9 cellular contexts compared by ENCODE assay signal in genomic region chr2:190467575-190468083, GRCh38. TPM values are rescaled to one million over a fixed set of nuclear protein-coding genes. Genes with fewer than 3 reads are reported as not detected.
DNase-seq lines count a peak whose midpoint lies in the region; ATAC-seq, FAIRE-seq and TF ChIP-seq lines count a peak whose summit lies in the region.
"Had no signal": no experiment of that assay in that cellular context is flagged by ENCODE, and none has a peak within 500 bp of the region (broad histone marks: within the 10 kb centered on the region; RNA-seq: fewer than 3 reads in every experiment).

No MANE protein-coding gene starts in this region.

- 2% methylated on average over 5 of the region's 5 CpGs for WGBS in GM12878 (ENCODE audit: insufficient coverage, insufficient replicate concordance, low lambda C conversion rate, missing lambda C conversion rate)

- TF ChIP-seq EP300 in GM12878 (IDR thresholded peaks at IDR 0.05; ENCODE audit: borderline replicate concordance in 1 of 2, control insufficient read depth in 1 of 2, low read depth in 2 of 2, low read length in 2 of 2), result no peak

- DNase-seq in EH (ENCODE audit: low read depth), result peak; percentile 61
- DNase-seq in GM12878 (ENCODE audit: low read depth, low spot score), result no peak
- DNase-seq in natural killer cell treated with Interleukin-12 subunit alpha and Interleukin-12 subunit beta and Interleukin-15 and Interleukin-18, amount 100 ng/mL, for 72 hours (ENCODE audit: low spot score), result no peak
- DNase-seq in stimulated activated naive CD8-positive, alpha-beta T cell treated with anti-CD3 and anti-CD28 coated beads, Interleukin-15, Interleukin-2, amounts not matched to agents 100 U/mL and 50 U/mL, for 24 hours, result no peak
- no peak for DNase-seq in activated naive CD4-positive, alpha-beta T cell treated with anti-CD3 and anti-CD28 coated beads, Interleukin-2, amount 50 U/mL, for 16 hours
- DNase-seq in activated naive CD4-positive, alpha-beta T cell treated with anti-CD3 and anti-CD28 coated beads for 36 hours, result no peak

- intact Hi-C loops in GM12878 (cut with micrococcal nuclease; ENCODE audit: unreplicated experiment), result no loop called here
- intact Hi-C loops in activated naive CD4-positive, alpha-beta T cell treated with anti-CD3 and anti-CD28 coated beads for 36 hours (cut with micrococcal nuclease), result loop anchor here (2.0 kb wide), 1 partner anchor 21 kb away; no protein-coding TSS in a partner anchor

- POLR2A ChIA-PET in GM12878 (lab: Charles Lee), result no interaction called here

- H3K27me3 ChIP-seq in GM12878 (replicated peaks in 1 of 2; ENCODE audit: control insufficient read depth in 2 of 2, insufficient read depth in 2 of 2, low read length in 1 of 2), result no peaks in the 10 kb centered on the region

- H3K9me3 ChIP-seq in GM12878 (replicated peaks; ENCODE audit: control insufficient read depth, insufficient read depth, low read length), result no peaks in the 10 kb centered on the region; the same call in 1 of the 3 replicates

- TF ChIP-seq CTCF in GM12878 (IDR thresholded peaks at IDR 0.05 in 2 of 3, conservative IDR thresholded peaks at IDR 0.05 in 1 of 3; ENCODE audit: control insufficient read depth in 2 of 3, extremely low read depth in 1 of 3, insufficient read depth in 1 of 3, low read depth in 3 of 3, low read length in 3 of 3), result no peak

- RAD21 ChIA-PET in GM12878 (lab: Charles Lee; ENCODE audit: unreplicated experiment), result interaction anchor here (0.8 to 1.4 kb wide), 4 partner anchors 35 to 212 kb away, joined by 3 to 6 read pairs (median 3); no protein-coding TSS in a partner anchor

- H3K36me3 ChIP-seq in GM12878 (ENCODE audit: control insufficient read depth in 2 of 2, insufficient read depth in 2 of 2, low read length in 1 of 2), result peaks cover 0 to 5% of the 10 kb centered on the region in 2 experiments; a peak in 2 of 4 replicates

- no peak overlapping the region for H3K4me3 Mint-ChIP-seq in natural killer cell treated with Interleukin-12 subunit alpha and Interleukin-12 subunit beta and Interleukin-15 and Interleukin-18, amount 100 ng/mL, for 72 hours
- H3K4me3 Mint-ChIP-seq in activated naive CD4-positive, alpha-beta T cell treated with anti-CD3 and anti-CD28 coated beads for 36 hours, result no peak overlapping the region

- SMC1A ChIA-PET in GM12878 (lab: Charles Lee; ENCODE audit: uncharacterized antibody, unreplicated experiment), result interaction anchor here (0.8 to 1.5 kb wide), 5 partner anchors 11 to 123 kb away, joined by 3 to 5 read pairs (median 3); no protein-coding TSS in a partner anchor

- no peak overlapping the region; the same call in 1 of the 2 replicates for H2AFZ ChIP-seq in GM12878 (ENCODE audit: control insufficient read depth, low read depth, low read length)

- H3K9me3 Mint-ChIP-seq in natural killer cell treated with Interleukin-12 subunit alpha and Interleukin-12 subunit beta and Interleukin-15 and Interleukin-18, amount 100 ng/mL, for 72 hours, result peaks cover 5% of the 10 kb centered on the region
- H3K9me3 Mint-ChIP-seq in activated naive CD4-positive, alpha-beta T cell treated with anti-CD3 and anti-CD28 coated beads for 36 hours, result peaks cover 4% of the 10 kb centered on the region

- H3K9ac ChIP-seq in GM12878 (ENCODE audit: control insufficient read depth, insufficient read depth, low read length), result peak overlapping the region; percentile 10; the same call in 1 of the 2 replicates

- no peaks in the 10 kb centered on the region for H4K20me1 ChIP-seq in GM12878 (ENCODE audit: control insufficient read depth, insufficient read depth)

- BruUV-seq in GM12878 (replicated peaks; lab: Mats Ljungman, UMichigan), result no TSS peak

- TF ChIP-seq RAD21 in GM12878 (IDR thresholded peaks at IDR 0.05; ENCODE audit: insufficient read depth, low read depth, low read length), result no peak

- H3K79me2 ChIP-seq in GM12878 (ENCODE audit: control insufficient read depth, insufficient read depth, low read length), result peaks cover 42% of the 10 kb centered on the region

- CTCF ChIA-PET in GM12878 (lab: Yijun Ruan, JAX), result interaction anchor here (1.3 kb wide), 1 partner anchor 20 kb away, joined by 4 read pairs; no protein-coding TSS in a partner anchor
- CTCF ChIA-PET in activated naive CD4-positive, alpha-beta T cell treated with anti-CD3 and anti-CD28 coated beads for 36 hours (lab: Charles Lee), result interaction anchor here (0.6 to 0.7 kb wide), 2 partner anchors 67 to 100 kb away, joined by 3 to 5 read pairs; no protein-coding TSS in a partner anchor

- H3K27ac Mint-ChIP-seq in natural killer cell treated with Interleukin-12 subunit alpha and Interleukin-12 subunit beta and Interleukin-15 and Interleukin-18, amount 100 ng/mL, for 72 hours, result peak overlapping the region; percentile 2 to 23
- no peak overlapping the region for H3K27ac Mint-ChIP-seq in activated naive CD4-positive, alpha-beta T cell treated with anti-CD3 and anti-CD28 coated beads for 36 hours

- H3K4me2 ChIP-seq in GM12878 (ENCODE audit: control insufficient read depth, insufficient read depth), result peak overlapping the region; percentile 92

- no peak for TF ChIP-seq POLR2A in GM12878 (IDR thresholded peaks at IDR 0.05; ENCODE audit: low read depth, low read length)

- peak overlapping the region; percentile 82 for H3K27ac ChIP-seq in GM12878 (ENCODE audit: control insufficient read depth, insufficient read depth)

- ATAC-seq in HG03565 (IDR thresholded peaks at IDR 0.05; ENCODE audit: unreplicated experiment), result peak; percentile 40
- peak; percentile 66 for ATAC-seq in GM12878
- ATAC-seq in natural killer cell treated with Interleukin-12 subunit alpha and Interleukin-12 subunit beta and Interleukin-15 and Interleukin-18, amount 100 ng/mL, for 72 hours, result no peak
- no peak for ATAC-seq in stimulated activated naive CD8-positive, alpha-beta T cell treated with anti-CD3 and anti-CD28 coated beads, Interleukin-15, Interleukin-2, amounts not matched to agents 100 U/mL and 50 U/mL, for 24 hours
- ATAC-seq in GM18517 (IDR thresholded peaks at IDR 0.05; ENCODE audit: unreplicated experiment), result no peak

- H3K4me1 ChIP-seq in GM12878 (ENCODE audit: control insufficient read depth, insufficient read depth, low read length), result peaks cover 62% of the 10 kb centered on the region

- H3K36me3 Mint-ChIP-seq in natural killer cell treated with Interleukin-12 subunit alpha and Interleukin-12 subunit beta and Interleukin-15 and Interleukin-18, amount 100 ng/mL, for 72 hours, result peaks cover 7% of the 10 kb centered on the region
- H3K36me3 Mint-ChIP-seq in activated naive CD4-positive, alpha-beta T cell treated with anti-CD3 and anti-CD28 coated beads for 36 hours (ENCODE audit: low read depth), result peaks cover 25% of the 10 kb centered on the region

- peak overlapping the region; percentile 11; the same call in 1 of the 2 replicates for H3K4me3 ChIP-seq in GM12878

- FAIRE-seq in GM12878 (lab: Jason Lieb, UNC), result peak; percentile 18
- FAIRE-seq: H1 had no signal

- in situ Hi-C loops in GM12878 (cut with MboI), result no loop called here

- no peaks in the 10 kb centered on the region for H3K27me3 Mint-ChIP-seq in natural killer cell treated with Interleukin-12 subunit alpha and Interleukin-12 subunit beta and Interleukin-15 and Interleukin-18, amount 100 ng/mL, for 72 hours
- no peaks in the 10 kb centered on the region for H3K27me3 Mint-ChIP-seq in activated naive CD4-positive, alpha-beta T cell treated with anti-CD3 and anti-CD28 coated beads for 36 hours (ENCODE audit: low read depth)

- H3K4me1 Mint-ChIP-seq in natural killer cell treated with Interleukin-12 subunit alpha and Interleukin-12 subunit beta and Interleukin-15 and Interleukin-18, amount 100 ng/mL, for 72 hours (ENCODE audit: low read depth in 2 of 2), result peaks cover 26 to 39% of the 10 kb centered on the region in 2 donors
- peaks cover 58% of the 10 kb centered on the region for H3K4me1 Mint-ChIP-seq in activated naive CD4-positive, alpha-beta T cell treated with anti-CD3 and anti-CD28 coated beads for 36 hours (ENCODE audit: low read depth)

TF ChIP-seq in GM12878, 131 proteins besides CTCF, POLR2A, EP300 and RAD21:
- TF ChIP-seq YBX1 (IDR thresholded peaks at IDR 0.05) (no peak), POU2F2 (IDR thresholded peaks at IDR 0.05; ENCODE audit: borderline replicate concordance, low read depth, low read length) (peak; percentile 65; the same call in 1 of the 3 replicates), NRF1 (conservative IDR thresholded peaks at IDR 0.05; ENCODE audit: low read depth, low read length) (no peak)

RNA-seq across cellular contexts. Expression of gene MFSD6, which starts 59.5 kb away (rescaled TPM):
- total RNA-seq in GM12878 (2013; cell fraction: nucleolus; rRNA removed), result 50.7 and 65.8 TPM in 2 replicates
- total RNA-seq in GM12878 (2014; rRNA removed) (38.3 and 38.6 TPM in 2 replicates), GM12878 (2014; rRNA removed; fragmentation: Illumina TruSeq; extraction: Trizol) (20.6 and 21.5 TPM in 2 replicates), GM12878 (2021) (42.6 and 44.1 TPM in 2 replicates)
- 12.2 TPM for polyA plus RNA-seq in GM12878 (2011; ENCODE audit: low read depth)
- polyA plus RNA-seq in GM12878 (2011; rRNA removed) (20.9 and 25.8 TPM in 2 replicates), GM12878 (2014; fragmentation: Illumina TruSeq; extraction: Trizol) (32.2 and 32.5 TPM in 2 replicates), GM12878 (2014; fragmentation: Nextera tagmentation; extraction: Ambion mirVana) (10 to 100 TPM in 1 of 2 experiments, 1 to 10 TPM in 1; 6.7 to 10.3 TPM), GM12878 (2014; rRNA removed) (26.9 and 29.5 TPM in 2 replicates), GM12878 (2016; fragmentation: Nextera tagmentation; extraction: Ambion mirVana) (10 to 100 TPM; 19.5 to 34.4 TPM)
- polyA plus RNA-seq in GM12878 (2011; cell fraction: cytosol; rRNA removed), result 19.6 and 22.2 TPM in 2 replicates
- 12.9 and 13.6 TPM in 2 replicates for polyA plus RNA-seq in GM12878 (2011; cell fraction: nucleus; rRNA removed)
- 19.4 and 20.9 TPM in 2 replicates for polyA plus RNA-seq in GM12878 (2012)
- 37.5 and 45.6 TPM in 2 replicates for polyA minus RNA-seq in GM12878 (2011; rRNA and poly(A)+ RNA removed)
- polyA minus RNA-seq in GM12878 (2011; cell fraction: cytosol; rRNA and poly(A)+ RNA removed), result 12.7 and 12.8 TPM in 2 replicates
- polyA minus RNA-seq in GM12878 (2011; cell fraction: nucleus; rRNA and poly(A)+ RNA removed), result 23.7 and 42.4 TPM in 2 replicates
- 10 to 100 TPM; 44.9 to 48.1 TPM for total RNA-seq in natural killer cell treated with Interleukin-12 subunit alpha and Interleukin-12 subunit beta and Interleukin-15 and Interleukin-18, amount 100 ng/mL, for 72 hours
- 10 to 100 TPM; 21.0 to 21.6 TPM for total RNA-seq in activated naive CD4-positive, alpha-beta T cell treated with anti-CD3 and anti-CD28 coated beads for 36 hours

Comparison
In these comparisons a context has a peak if more than half of its experiments do, and no peak if none do; other contexts are left out.
1. ATAC-seq: peak in HG03565 (single experiment) and GM12878 (single experiment); none in natural killer cell treated with Interleukin-12 subunit alpha and Interleukin-12 subunit beta and Interleukin-15 and Interleukin-18, amount 100 ng/mL, for 72 hours (0 of 2), stimulated activated naive CD8-positive, alpha-beta T cell treated with anti-CD3 and anti-CD28 coated beads, Interleukin-15, Interleukin-2, amounts not matched to agents 100 U/mL and 50 U/mL, for 24 hours (single experiment) and GM18517 (single experiment).